In the genomic region with DNA sequence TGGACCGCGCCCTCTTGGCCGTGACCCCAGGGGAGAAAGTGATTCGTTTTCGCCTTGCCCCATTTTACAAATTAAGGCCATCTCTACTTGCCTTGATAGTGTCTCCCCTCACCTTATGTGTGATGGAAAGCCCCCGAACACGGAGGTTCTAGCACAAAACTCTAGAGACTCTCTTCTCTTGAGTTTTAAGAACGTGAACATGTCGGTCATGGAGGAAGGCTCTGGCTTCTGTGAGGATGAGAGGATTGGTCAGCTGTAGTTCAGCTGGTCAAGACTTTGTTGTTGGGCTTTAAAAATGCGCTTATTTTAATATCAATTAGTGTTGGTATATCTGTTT, we compare ENCODE assay signal across 8 cellular contexts. TPM values are rescaled to one million over a fixed set of nuclear protein-coding genes. Genes with fewer than 3 reads are reported as not detected.
DNase-seq lines count a peak whose midpoint lies in the region; ATAC-seq, FAIRE-seq and TF ChIP-seq lines count a peak whose summit lies in the region.

No MANE protein-coding gene starts in this region.

- H3K9ac ChIP-seq in astrocyte (ENCODE audit: low read length): peak overlapping the region; percentile 96

- TF ChIP-seq CTCF in astrocyte (IDR thresholded peaks at IDR 0.05; ENCODE audit: insufficient read depth, low read depth, low read length): no peak

- H3K9me3 ChIP-seq in astrocyte (ENCODE audit: insufficient read depth, low read depth, low read length): no peaks in the 10 kb centered on the region

- no peaks in the 10 kb centered on the region for H3K27me3 Mint-ChIP-seq in activated CD4-positive, alpha-beta T cell treated with anti-CD3 and anti-CD28 coated beads for 36 hours
- H3K27me3 Mint-ChIP-seq in astrocyte (ENCODE audit: low read depth, unreplicated experiment): no peaks in the 10 kb centered on the region

- H3K27me3 ChIP-seq in astrocyte (ENCODE audit: insufficient read depth, low read length) (no peaks in the 10 kb centered on the region), layer of hippocampus (ENCODE audit: control insufficient read depth, insufficient read depth, low read length) (no peaks in the 10 kb centered on the region)

- no peaks in the 10 kb centered on the region for H3K4me1 ChIP-seq in astrocyte (ENCODE audit: insufficient read depth, low read length)

- H4K20me1 ChIP-seq in astrocyte (ENCODE audit: insufficient read depth, low read length): peaks cover 33% of the 10 kb centered on the region

- H3K27ac Mint-ChIP-seq in activated CD4-positive, alpha-beta T cell treated with anti-CD3 and anti-CD28 coated beads for 36 hours: peak overlapping the region; percentile 90
- peak overlapping the region; percentile 97 for H3K27ac Mint-ChIP-seq in astrocyte (ENCODE audit: unreplicated experiment)

- FAIRE-seq in astrocyte (lab: Jason Lieb, UNC): peak; percentile 45

- peaks cover 14% of the 10 kb centered on the region for H3K36me3 Mint-ChIP-seq in activated CD4-positive, alpha-beta T cell treated with anti-CD3 and anti-CD28 coated beads for 36 hours (ENCODE audit: low read depth)
- H3K36me3 Mint-ChIP-seq in astrocyte (ENCODE audit: low read depth, unreplicated experiment): no peaks in the 10 kb centered on the region

- peak overlapping the region; percentile 89 for H3K4me2 ChIP-seq in astrocyte (ENCODE audit: low read length)

- POLR2A ChIA-PET in activated CD4-positive, alpha-beta T cell treated with anti-CD3 and anti-CD28 coated beads for 36 hours (lab: Charles Lee): no interaction called here

- no peak for ATAC-seq in activated CD4-positive, alpha-beta T cell treated with anti-CD3 and anti-CD28 coated beads for 36 hours
- ATAC-seq in HG03432 (IDR thresholded peaks at IDR 0.05; ENCODE audit: unreplicated experiment): peak; percentile 9

- no peaks in the 10 kb centered on the region for H3K9me3 Mint-ChIP-seq in activated CD4-positive, alpha-beta T cell treated with anti-CD3 and anti-CD28 coated beads for 36 hours (ENCODE audit: low read depth)
- no peaks in the 10 kb centered on the region for H3K9me3 Mint-ChIP-seq in astrocyte (ENCODE audit: unreplicated experiment)

- CTCF ChIA-PET in activated CD4-positive, alpha-beta T cell treated with anti-CD3 and anti-CD28 coated beads for 36 hours (lab: Charles Lee): interaction anchor here (0.9 to 4.7 kb wide), 6 partner anchors 12 to 415 kb away, joined by 3 to 27 read pairs (median 6); no protein-coding TSS in a partner anchor

- peaks cover 56% of the 10 kb centered on the region for H3K79me2 ChIP-seq in astrocyte (ENCODE audit: insufficient read depth, low read length)

- no peak for DNase-seq in activated CD4-positive, alpha-beta T cell treated with anti-CD3 and anti-CD28 coated beads for 36 hours
- no peak for DNase-seq in activated CD4-positive, alpha-beta T cell treated with anti-CD3 and anti-CD28 coated beads for 1 hour
- DNase-seq in astrocyte (ENCODE audit: low read depth) (peak; percentile 23), substantia nigra (lab: John Stamatoyannopoulos, UW) (no peak)
- no peak for DNase-seq in central memory CD4-positive, alpha-beta T cell
- DNase-seq in stimulated activated CD8-positive, alpha-beta memory T cell treated with anti-CD3 and anti-CD28 coated beads, Interleukin-4, amount 100 ng/mL, for 48 hours: no peak

- peak overlapping the region; percentile 83 for H3K4me3 Mint-ChIP-seq in activated CD4-positive, alpha-beta T cell treated with anti-CD3 and anti-CD28 coated beads for 36 hours
- H3K4me3 Mint-ChIP-seq in astrocyte (ENCODE audit: unreplicated experiment): peak overlapping the region; percentile 98

- peaks cover 15% of the 10 kb centered on the region for H3K4me1 Mint-ChIP-seq in activated CD4-positive, alpha-beta T cell treated with anti-CD3 and anti-CD28 coated beads for 36 hours
- H3K4me1 Mint-ChIP-seq in astrocyte (ENCODE audit: low read depth, unreplicated experiment): peaks cover 7% of the 10 kb centered on the region

- peak overlapping the region; percentile 92 for H2AFZ ChIP-seq in astrocyte (ENCODE audit: low read depth, low read length)

- intact Hi-C loops in activated CD4-positive, alpha-beta T cell treated with anti-CD3 and anti-CD28 coated beads for 36 hours (cut with DNase I, micrococcal nuclease): loop anchor here in 1 of 2 experiments (5.0 kb wide), 4 partner anchors 116 to 869 kb away; partner anchors contain the start of genes DLX2 and PDK1

- H3K27ac ChIP-seq in astrocyte (ENCODE audit: low read depth, low read length) (peak overlapping the region; percentile 92), layer of hippocampus (ENCODE audit: low read depth, low read length) (peak overlapping the region; percentile 80), substantia nigra (ENCODE audit: low read depth, low read length, poor library complexity, severe bottlenecking) (peak overlapping the region; percentile 91)

- H3K36me3 ChIP-seq in astrocyte (ENCODE audit: insufficient read depth, low read length): peaks cover 7% of the 10 kb centered on the region

- peak overlapping the region; percentile 99 for H3K4me3 ChIP-seq in astrocyte (ENCODE audit: insufficient read depth, low read depth, low read length)

RNA-seq across cellular contexts. Expression of gene DYNC1I2, which starts 0.8 kb away (rescaled TPM):
- total RNA-seq in activated CD4-positive, alpha-beta T cell treated with anti-CD3 and anti-CD28 coated beads for 36 hours: 10 to 100 TPM; 46.2 to 51.1 TPM
- 117 and 121 TPM in 2 replicates for total RNA-seq in astrocyte
